24 cellular contexts compared by ENCODE assay signal in genomic region chr5:40939753-40940152, GRCh38. TPM values are rescaled to one million over a fixed set of nuclear protein-coding genes. Genes with fewer than 3 reads are reported as not detected.
"Had no signal": no experiment of that assay in that cellular context is flagged by ENCODE, and none has a peak within 500 bp of the region (broad histone marks: within the 10 kb centered on the region; RNA-seq: fewer than 3 reads in every experiment).

No MANE protein-coding gene starts in this region.

- H3K4me3 ChIP-seq: coronary artery, esophagus squamous epithelium, gastroesophageal sphincter, ovary, psoas muscle, tibial artery had no signal

- H3K27ac ChIP-seq: coronary artery, esophagus squamous epithelium, gastroesophageal sphincter, neutrophil, ovary, psoas muscle, tibial artery had no signal

- H3K27me3 ChIP-seq: esophagus squamous epithelium, gastroesophageal sphincter, neutrophil, ovary, tibial artery had no signal

- H3K36me3 ChIP-seq: esophagus squamous epithelium, gastroesophageal sphincter, neutrophil, ovary, tibial artery had no signal

- DNase-seq: activated CD4-positive, alpha-beta T cell treated with anti-CD3 and anti-CD28 coated beads for 4 hours; activated CD4-positive, alpha-beta T cell treated with anti-CD3 and anti-CD28 coated beads, Interleukin-2, amount 50 U/mL, for 48 hours; activated CD4-positive, CD25-positive, alpha-beta regulatory T cell; activated naive CD4-positive, alpha-beta T cell treated with anti-CD3 and anti-CD28 coated beads for 36 hours; activated naive CD8-positive, alpha-beta T cell treated with anti-CD3 and anti-CD28 coated beads, Interleukin-2, amount 10 ng/mL, durations not matched to agents 7 days and 5 days; activated T-cell treated with anti-CD3 and anti-CD28 coated beads, Interleukin-2, amount 50 U/mL, for 48 hours; amygdala; cerebellar nuclear complex; esophagus squamous epithelium; head of caudate nucleus; left cardiac atrium; ovary; psoas muscle; right cardiac atrium; stimulated activated CD4-positive, alpha-beta T cell treated with anti-CD3 and anti-CD28 coated beads, Interleukin-12 subunit alpha, Interleukin-12 subunit beta, amount 100 ng/mL, for 4 hours; stimulated activated CD4-positive, alpha-beta T cell treated with anti-CD3 and anti-CD28 coated beads, Interleukin-4, amount 100 ng/mL, for 4 hours; stimulated activated naive CD8-positive, alpha-beta T cell treated with anti-CD3 and anti-CD28 coated beads, Interleukin-15, amount 100 ng/mL, for 72 hours; T1000; tibial artery had no signal

- H3K9me3 ChIP-seq: esophagus squamous epithelium, gastroesophageal sphincter, neutrophil, ovary, psoas muscle, tibial artery had no signal

- H3K4me1 ChIP-seq: esophagus squamous epithelium, gastroesophageal sphincter, psoas muscle, tibial artery had no signal

- FAIRE-seq: islet of Langerhans had no signal

RNA-seq across cellular contexts. Expression of gene C7, which starts 30.5 kb away (rescaled TPM):
- total RNA-seq: activated naive CD4-positive, alpha-beta T cell treated with anti-CD3 and anti-CD28 coated beads for 36 hours; activated naive CD8-positive, alpha-beta T cell treated with anti-CD3 and anti-CD28 coated beads, Interleukin-2, amount 10 ng/mL, durations not matched to agents 7 days and 5 days; natural killer cell treated with Interleukin-12 subunit alpha and Interleukin-12 subunit beta and Interleukin-15 and Interleukin-18, amount 100 ng/mL, for 72 hours had no signal
